Comparison of ENCODE assay signal across 8 cellular contexts in genomic region chr6:34756513-34756856, GRCh38. TPM values are rescaled to one million over a fixed set of nuclear protein-coding genes. Genes with fewer than 3 reads are reported as not detected.
DNase-seq lines count a peak whose midpoint lies in the region; FAIRE-seq and TF ChIP-seq lines count a peak whose summit lies in the region.
"Not testable (repeated sequence)": the region's sequence is repeated elsewhere in the genome, so short reads cannot be mapped to it uniquely, and the experiment has no call there.

No MANE protein-coding gene starts in this region.

- FAIRE-seq in H1 (lab: Jason Lieb, UNC): not testable (repeated sequence)

- H3K27ac ChIP-seq in ACC112 (ENCODE audit: low read depth, low read length): peak overlapping the region; percentile 73
- 0 out of 2 replicates have a peak overlapping the region, but pooled peaks have one; percentile 92 for H3K27ac ChIP-seq in H1 (ENCODE audit: low read depth, low read length)
- H3K27ac ChIP-seq in liver (ENCODE audit: low read depth in 1 of 2, low read length in 2 of 2): peak overlapping the region; percentile 88 to 97
- H3K27ac ChIP-seq in skeletal muscle tissue (ENCODE audit: low read depth, low read length): peak overlapping the region; percentile 98

- H3K79me1 ChIP-seq in H1 (ENCODE audit: low read depth, low read length): not testable (repeated sequence)

- not testable (repeated sequence) for H4K20me1 ChIP-seq in H1 (replicated peaks in 1 of 2; ENCODE audit: control insufficient read depth in 1 of 2, insufficient read depth in 2 of 2, low read length in 2 of 2)

- TF ChIP-seq CTCF in GM13976 (IDR thresholded peaks at IDR 0.05; ENCODE audit: borderline replicate concordance, control extremely low read depth, extremely low read depth, insufficient read depth, missing control alignments): peak; percentile 20
- TF ChIP-seq CTCF in H1 (IDR thresholded peaks at IDR 0.05; ENCODE audit: control extremely low read depth in 1 of 3, insufficient read depth in 1 of 3, low read depth in 1 of 3, low read length in 3 of 3): peak; percentile 23 to 36 (median 35); a peak in 3 of 4 replicates
- not testable (repeated sequence) for TF ChIP-seq CTCF in liver (IDR thresholded peaks at IDR 0.05; ENCODE audit: low read depth, low read length, missing input control)

- not testable (repeated sequence) for H3K36me3 ChIP-seq in ACC112 (ENCODE audit: insufficient read depth, low read length); H1 (ENCODE audit: control insufficient read depth in 2 of 4, insufficient read depth in 4 of 4, low read length in 3 of 4); liver (ENCODE audit: control insufficient read depth in 4 of 4, insufficient read depth in 3 of 4, low read depth in 1 of 4, low read length in 3 of 4); skeletal muscle tissue (ENCODE audit: control insufficient read depth in 3 of 3, insufficient read depth in 3 of 3, low read length in 3 of 3)

- not testable (repeated sequence) for H2BK12ac ChIP-seq in H1 (ENCODE audit: low read depth, low read length)

- in situ Hi-C loops in GM13976 (cut with MboI; ENCODE audit: low sequenced_read_pairs, unreplicated experiment): not testable (repeated sequence)

- not testable (repeated sequence) for TF ChIP-seq POLR2A in H1 (IDR thresholded peaks at IDR 0.05; ENCODE audit: control extremely low read depth in 1 of 2, low read depth in 2 of 2, low read length in 2 of 2)

- H2BK15ac ChIP-seq in H1 (ENCODE audit: low read length): not testable (repeated sequence)

- not testable (repeated sequence) for DNase-seq in GM13976 (ENCODE audit: low spot score)
- DNase-seq in NAMALWA (ENCODE audit: low spot score) (peak; percentile 67), RPMI7951 (ENCODE audit: low read depth) (peak; percentile 37), activated T-cell treated with anti-CD3 and anti-CD28 coated beads for 24 hours (ENCODE audit: low read depth) (peak; percentile 26), H1 (ENCODE audit: low read depth in 1 of 2, low spot score in 2 of 2) (peak in 1 of 2 experiments; percentile 50)

- H2BK5ac ChIP-seq in H1 (ENCODE audit: low read depth, low read length): peak overlapping the region; percentile 85; the same call in 1 of the 2 replicates

- POLR2A ChIA-PET in H1 (lab: Charles Lee; ENCODE audit: partially characterized antibody): interaction anchor here (0.7 to 2.0 kb wide), 14 partner anchors 12 to 485 kb away, joined by 3 to 22 read pairs (median 4); partner anchors contain the start of genes ANKS1A, BLTP3A and TAF11

- not testable (repeated sequence) for H2AK5ac ChIP-seq in H1 (ENCODE audit: low read depth, low read length)

- H3K14ac ChIP-seq in H1 (ENCODE audit: insufficient read length): not testable (repeated sequence)

- H3K23me2 ChIP-seq in H1 (ENCODE audit: low read depth, low read length): not testable (repeated sequence)

- H3K23ac ChIP-seq in H1 (ENCODE audit: insufficient read length): not testable (repeated sequence)

- H3K4me3 ChIP-seq in ACC112 (ENCODE audit: low read depth, low read length): peak overlapping the region; percentile 79
- peak overlapping the region; percentile 81 to 98 (median 95) for H3K4me3 ChIP-seq in H1 (ENCODE audit: extremely low read depth in 1 of 4, insufficient read depth in 2 of 4, low read depth in 3 of 4, low read length in 4 of 4)
- peak overlapping the region; percentile 75 to 98 (median 94) for H3K4me3 ChIP-seq in liver (ENCODE audit: low read depth in 1 of 3, low read length in 3 of 3)
- H3K4me3 ChIP-seq in skeletal muscle tissue (ENCODE audit: low read length in 3 of 3): peak overlapping the region; percentile 95 to 100 (median 98)

- H3K9ac ChIP-seq in H1 (replicated peaks in 1 of 4; ENCODE audit: extremely low read depth in 1 of 4, low read depth in 3 of 4, low read length in 3 of 4): not testable (repeated sequence)
- peak overlapping the region; percentile 72 to 98 for H3K9ac ChIP-seq in liver (ENCODE audit: low read depth in 1 of 2, low read length in 2 of 2)
- H3K9ac ChIP-seq in skeletal muscle tissue (ENCODE audit: low read depth in 1 of 3, low read length in 3 of 3): peak overlapping the region; percentile 87 to 95 (median 95)

- H3K4me1 ChIP-seq in ACC112 (ENCODE audit: control insufficient read depth, insufficient read depth, low read length, unreplicated experiment); H1 (replicated peaks in 1 of 4; ENCODE audit: control insufficient read depth in 3 of 4, insufficient read depth in 4 of 4, low read length in 3 of 4): not testable (repeated sequence)
- H3K4me1 ChIP-seq in liver (ENCODE audit: control insufficient read depth in 4 of 4, insufficient read depth in 4 of 4, low read length in 3 of 4) (peaks cover 8 to 10% (median 9%) of the 10 kb centered on the region in 4 donors), skeletal muscle tissue (ENCODE audit: control insufficient read depth in 3 of 3, insufficient read depth in 3 of 3, low read length in 3 of 3) (peaks cover 4 to 15% (median 9%) of the 10 kb centered on the region in 3 donors)

- CTCF ChIA-PET in H1 (lab: Charles Lee; ENCODE audit: partially characterized antibody): interaction anchor here (0.6 to 1.2 kb wide), 4 partner anchors 9 to 35 kb away, joined by 3 to 4 read pairs (median 4); partner anchors contain the start of gene BLTP3A

- TF ChIP-seq EP300 in H1 (IDR thresholded peaks at IDR 0.05; ENCODE audit: borderline replicate concordance in 1 of 2, low read depth in 2 of 2, low read length in 2 of 2): not testable (repeated sequence)

- H2AFZ ChIP-seq in ACC112 (ENCODE audit: low read length, unreplicated experiment): peak overlapping the region; percentile 19
- not testable (repeated sequence) for H2AFZ ChIP-seq in H1 (ENCODE audit: low read length)

- 44% methylated on average over 12 of the region's 17 CpGs; no CpG with 5 or more reads in 1 of the 2 experiments for WGBS in H1 (ENCODE audit: extremely low coverage in 1 of 2, insufficient coverage in 1 of 2, insufficient read length in 1 of 2, insufficient replicate concordance in 2 of 2, low coverage in 1 of 2, low lambda C conversion rate in 2 of 2, missing lambda C conversion rate in 1 of 2), 2 experiments
- 36% methylated on average over 17 of the region's 17 CpGs for WGBS in liver

- H3K9me3 ChIP-seq in H1 (ENCODE audit: insufficient read depth in 2 of 2, low read depth in 1 of 2, low read length in 1 of 2); liver (ENCODE audit: control insufficient read depth in 4 of 4, low read length in 3 of 4); skeletal muscle tissue (ENCODE audit: control insufficient read depth in 3 of 3, low read length in 3 of 3): not testable (repeated sequence)

- peak overlapping the region; percentile 81 to 83 for H3K4me2 ChIP-seq in H1 (ENCODE audit: insufficient read depth in 1 of 2, low read depth in 2 of 2, low read length in 2 of 2)

- H4K91ac ChIP-seq in H1 (replicated peaks; ENCODE audit: insufficient read length, low read length): not testable (repeated sequence)

- not testable (repeated sequence) for H3K18ac ChIP-seq in H1 (ENCODE audit: extremely low read depth, low read length)

- TF ChIP-seq RAD21 in H1 (IDR thresholded peaks at IDR 0.05 in 1 of 2, conservative IDR thresholded peaks at IDR 0.05 in 1 of 2; ENCODE audit: low read depth in 2 of 2, low read length in 2 of 2) (0 out of 4 replicates have a peak, but pooled peaks of 1 of the 2 experiments have one; percentile 21), liver (IDR thresholded peaks at IDR 0.05) (peak in 1 of 2 donors; percentile 61)

- not testable (repeated sequence) for H3K4ac ChIP-seq in H1 (replicated peaks; ENCODE audit: insufficient read length, low read depth, low read length)

- not testable (repeated sequence) for H2BK120ac ChIP-seq in H1 (replicated peaks; ENCODE audit: low read depth, low read length)

- H3K56ac ChIP-seq in H1 (replicated peaks; ENCODE audit: insufficient read length, low read depth, low read length): not testable (repeated sequence)

- H3K79me2 ChIP-seq in ACC112 (ENCODE audit: control insufficient read depth, insufficient read depth, low read length, unreplicated experiment) (peaks cover 27% of the 10 kb centered on the region), H1 (ENCODE audit: control insufficient read depth in 1 of 2, insufficient read depth in 2 of 2, low read length in 2 of 2) (peaks cover 3 to 31% of the 10 kb centered on the region in 2 experiments; a peak in 3 of 4 replicates)

- H4K8ac ChIP-seq in H1 (ENCODE audit: extremely low read depth, insufficient read depth, low read length): 0 out of 2 replicates have a peak overlapping the region, but pooled peaks have one; percentile 82

- H2BK20ac ChIP-seq in H1 (ENCODE audit: low read length): not testable (repeated sequence)

- H3K27me3 ChIP-seq in ACC112 (ENCODE audit: insufficient read depth, low read length); H1 (replicated peaks in 1 of 4; ENCODE audit: control insufficient read depth in 3 of 4, extremely low read depth in 1 of 4, insufficient read depth in 3 of 4, low read length in 3 of 4); liver (ENCODE audit: control insufficient read depth in 4 of 4, insufficient read depth in 4 of 4, low read length in 3 of 4); skeletal muscle tissue (ENCODE audit: control insufficient read depth in 3 of 3, insufficient read depth in 3 of 3, low read length in 3 of 3): not testable (repeated sequence)

- H4K5ac ChIP-seq in H1 (ENCODE audit: insufficient read length, low read depth, low read length): not testable (repeated sequence)

RNA-seq across cellular contexts. Expression of gene SNRPC, which starts 0.8 kb away (rescaled TPM):
- 258 and 293 TPM in 2 replicates for total RNA-seq in RPMI7951 (2014; rRNA removed; shearing (Covaris generic))
- 209 and 227 TPM in 2 replicates for total RNA-seq in H1 (2021; fragmentation: NEBNext Ultra II Directional; extraction: Animal tissue kit (Norgen Biotek cat#: 25700))
- polyA plus RNA-seq in H1 (2011; rRNA removed) (437 and 635 TPM in 2 replicates), liver (10 to 100 TPM; 66.5 to 75.4 TPM)
- 383 TPM for polyA plus RNA-seq in H1 (2011; cell fraction: cytosol; rRNA removed)
- polyA plus RNA-seq in H1 (2011; cell fraction: nucleus; rRNA removed): 246 TPM
- polyA plus RNA-seq in H1 (2012, experiment 1 of 2): 246 to 299 TPM (median 265 TPM) in 4 replicates
- polyA plus RNA-seq in H1 (2012, experiment 2 of 2): 378 TPM
- polyA plus RNA-seq in H1 (2013, experiment 1 of 2): 228 TPM
- 240 TPM for polyA plus RNA-seq in H1 (2013, experiment 2 of 2)
- 78.4 and 87.3 TPM in 2 replicates for polyA minus RNA-seq in H1 (2011; rRNA and poly(A)+ RNA removed)
- 58.2 TPM for polyA minus RNA-seq in H1 (2011; cell fraction: cytosol; rRNA and poly(A)+ RNA removed)
- polyA minus RNA-seq in H1 (2011; cell fraction: nucleus; rRNA and poly(A)+ RNA removed): 39.3 TPM
- total RNA-seq in liver (10 to 100 TPM; 17.2 to 50.1 TPM), skeletal muscle tissue (44.4 TPM)

RNA-seq across cellular contexts. Expression of gene BLTP3A, which starts 35.4 kb away (rescaled TPM):
- 4.0 and 4.4 TPM in 2 replicates for total RNA-seq in RPMI7951 (2014; rRNA removed; shearing (Covaris generic))
- total RNA-seq in H1 (2021; fragmentation: NEBNext Ultra II Directional; extraction: Animal tissue kit (Norgen Biotek cat#: 25700)): 17.2 and 18.5 TPM in 2 replicates
- polyA plus RNA-seq in H1 (2011; rRNA removed) (8.5 and 11.1 TPM in 2 replicates), liver (1 to 10 TPM; 2.5 to 3.3 TPM)
- 11.9 TPM for polyA plus RNA-seq in H1 (2011; cell fraction: cytosol; rRNA removed)
- 14.7 TPM for polyA plus RNA-seq in H1 (2011; cell fraction: nucleus; rRNA removed)
- 7.4 to 9.7 TPM (median 9.6 TPM) in 4 replicates for polyA plus RNA-seq in H1 (2012, experiment 1 of 2)
- polyA plus RNA-seq in H1 (2012, experiment 2 of 2): 1.3 TPM
- polyA plus RNA-seq in H1 (2013, experiment 1 of 2): 6.0 TPM
- polyA plus RNA-seq in H1 (2013, experiment 2 of 2): 5.6 TPM
- 54.6 and 64.6 TPM in 2 replicates for polyA minus RNA-seq in H1 (2011; rRNA and poly(A)+ RNA removed)
- polyA minus RNA-seq in H1 (2011; cell fraction: cytosol; rRNA and poly(A)+ RNA removed): 22.5 TPM
- polyA minus RNA-seq in H1 (2011; cell fraction: nucleus; rRNA and poly(A)+ RNA removed): 23.0 TPM
- total RNA-seq in liver (10 to 100 TPM; 10.7 to 14.6 TPM), skeletal muscle tissue (8.4 TPM)

RNA-seq across cellular contexts. Expression of gene ILRUN, which starts 59.9 kb away (rescaled TPM):
- total RNA-seq in RPMI7951 (2014; rRNA removed; shearing (Covaris generic)): 33.9 and 36.8 TPM in 2 replicates
- 81.2 TPM in 2 replicates for total RNA-seq in H1 (2021; fragmentation: NEBNext Ultra II Directional; extraction: Animal tissue kit (Norgen Biotek cat#: 25700))
- polyA plus RNA-seq in H1 (2011; rRNA removed) (35.4 and 39.2 TPM in 2 replicates), liver (10 to 100 TPM; 20.3 to 54.7 TPM)
- 38.4 TPM for polyA plus RNA-seq in H1 (2011; cell fraction: cytosol; rRNA removed)
- 25.5 TPM for polyA plus RNA-seq in H1 (2011; cell fraction: nucleus; rRNA removed)
- 58.2 to 69.1 TPM (median 62.5 TPM) in 4 replicates for polyA plus RNA-seq in H1 (2012, experiment 1 of 2)
- polyA plus RNA-seq in H1 (2012, experiment 2 of 2): 64.3 TPM
- polyA plus RNA-seq in H1 (2013, experiment 1 of 2): 34.8 TPM
- 39.2 TPM for polyA plus RNA-seq in H1 (2013, experiment 2 of 2)
- polyA minus RNA-seq in H1 (2011; rRNA and poly(A)+ RNA removed): 88.2 and 92.7 TPM in 2 replicates
- polyA minus RNA-seq in H1 (2011; cell fraction: cytosol; rRNA and poly(A)+ RNA removed): 44.1 TPM
- polyA minus RNA-seq in H1 (2011; cell fraction: nucleus; rRNA and poly(A)+ RNA removed): 25.4 TPM
- total RNA-seq in liver (10 to 100 TPM; 37.7 to 77.3 TPM), skeletal muscle tissue (64.7 TPM)
